In the genomic region with DNA sequence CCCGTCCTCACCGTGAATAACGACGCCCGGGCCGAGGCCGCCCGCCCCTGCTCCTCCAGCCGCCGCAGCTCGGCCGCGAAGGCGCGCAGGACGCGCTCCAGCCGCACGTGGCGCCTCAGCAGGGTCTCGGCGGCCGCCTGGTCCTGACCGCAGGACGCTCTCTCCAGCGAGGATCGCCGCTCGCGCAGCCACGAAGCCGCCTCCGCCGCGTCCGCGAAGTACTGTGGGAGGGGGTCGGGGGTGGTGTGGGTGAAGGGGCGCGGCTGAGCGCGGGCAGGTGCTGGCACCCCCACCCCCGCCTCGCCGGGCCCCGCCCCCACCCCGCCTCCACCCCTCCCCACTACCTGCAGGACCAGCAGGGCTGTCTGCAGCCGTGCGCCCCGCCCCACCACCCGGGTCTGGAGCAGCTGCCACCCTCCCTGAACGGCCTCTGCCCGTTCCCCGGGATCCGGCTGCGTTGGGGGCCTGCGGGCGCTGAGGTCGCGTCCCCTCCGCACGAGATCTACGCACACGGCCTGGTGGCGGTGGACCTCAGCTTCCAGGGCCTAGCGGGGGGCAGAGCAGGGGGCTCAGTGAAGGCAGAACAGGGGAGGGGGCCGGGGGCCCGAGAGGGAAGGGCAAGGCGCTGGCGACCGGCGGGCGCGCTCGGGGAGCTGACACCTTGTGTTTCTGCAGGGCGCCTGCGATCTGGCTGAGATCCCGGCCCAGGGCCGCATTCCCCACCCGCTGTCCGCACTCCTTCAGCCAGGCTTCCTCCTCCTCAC, we compare ENCODE assay signal across 10 cellular contexts. TPM values are rescaled to one million over a fixed set of nuclear protein-coding genes. Genes with fewer than 3 reads are reported as not detected.
DNase-seq lines count a peak whose midpoint lies in the region; ATAC-seq and TF ChIP-seq lines count a peak whose summit lies in the region.
"Had no signal": no experiment of that assay in that cellular context is flagged by ENCODE, and none has a peak within 500 bp of the region (broad histone marks: within the 10 kb centered on the region; RNA-seq: fewer than 3 reads in every experiment).

No MANE protein-coding gene starts in this region.

- H3K27ac ChIP-seq in esophagus (ENCODE audit: low read depth in 2 of 2, low read length in 1 of 2) (no peak overlapping the region), mesodermal cell (ENCODE audit: low read depth, low read length, severe bottlenecking) (no peak overlapping the region)

- no peaks in the 10 kb centered on the region for H3K27me3 ChIP-seq in esophagus (ENCODE audit: control insufficient read depth in 1 of 2, insufficient read depth in 2 of 2, low read length in 2 of 2)

- H3K4me3 Mint-ChIP-seq in activated CD8-positive, alpha-beta memory T cell treated with anti-CD3 and anti-CD28 coated beads, Interleukin-2, amount 10 ng/mL, durations not matched to agents 7 days and 5 days = no peak overlapping the region
- peak overlapping the region; percentile 49 for H3K4me3 Mint-ChIP-seq in type B pancreatic cell

- H3K4me3 ChIP-seq in esophagus (ENCODE audit: low read depth in 1 of 2, low read length in 2 of 2) (peak overlapping the region; percentile 32 to 35), mesodermal cell (ENCODE audit: extremely low read depth, insufficient read depth, low read length, poor library complexity, severe bottlenecking) (peak overlapping the region; percentile 5)
- H3K4me3 ChIP-seq: GM12878 had no signal

- H3K4me1 ChIP-seq in esophagus (ENCODE audit: control insufficient read depth in 2 of 2, insufficient read depth in 2 of 2, low read length in 1 of 2) (peaks cover 2 to 47% of the 10 kb centered on the region in 2 donors), mesodermal cell (ENCODE audit: control insufficient read depth, insufficient read depth, low read length, poor library complexity, severe bottlenecking) (no peaks in the 10 kb centered on the region)

- no peak for DNase-seq in activated CD8-positive, alpha-beta memory T cell treated with anti-CD3 and anti-CD28 coated beads, Interleukin-2, amount 10 ng/mL, durations not matched to agents 7 days and 5 days
- no peak for DNase-seq in activated CD8-positive, alpha-beta memory T cell treated with anti-CD3 and anti-CD28 coated beads, Interleukin-2, amount 50 U/mL, for 4 hours
- no peak for DNase-seq in type B pancreatic cell (ENCODE audit: extremely low spot score, unreplicated experiment)
- DNase-seq: stimulated activated CD8-positive, alpha-beta memory T cell treated with anti-CD3 and anti-CD28 coated beads, Interleukin-4, amount 100 ng/mL, for 48 hours had no signal

- H3K27me3 Mint-ChIP-seq in activated CD8-positive, alpha-beta memory T cell treated with anti-CD3 and anti-CD28 coated beads, Interleukin-2, amount 10 ng/mL, durations not matched to agents 7 days and 5 days = peaks cover 7% of the 10 kb centered on the region
- peaks cover 31% of the 10 kb centered on the region for H3K27me3 Mint-ChIP-seq in type B pancreatic cell

- WGBS in esophagus, 2 donors = 11 to 22% methylated on average over 64 to 81 of the region's 81 CpGs
- 7 to 10% methylated on average over 35 to 48 of the region's 81 CpGs for WGBS in mesodermal cell (ENCODE audit: insufficient coverage in 2 of 2), 2 experiments

- no peak for TF ChIP-seq CTCF in type B pancreatic cell (conservative IDR thresholded peaks at IDR 0.05)

- peaks cover 4% of the 10 kb centered on the region for H3K4me1 Mint-ChIP-seq in activated CD8-positive, alpha-beta memory T cell treated with anti-CD3 and anti-CD28 coated beads, Interleukin-2, amount 10 ng/mL, durations not matched to agents 7 days and 5 days
- H3K4me1 Mint-ChIP-seq in type B pancreatic cell (ENCODE audit: unreplicated experiment) = peaks cover 9% of the 10 kb centered on the region

- CTCF ChIA-PET in activated CD8-positive, alpha-beta memory T cell treated with anti-CD3 and anti-CD28 coated beads, Interleukin-2, amount 10 ng/mL, durations not matched to agents 7 days and 5 days (lab: Charles Lee) = interaction anchor here (1.0 to 1.3 kb wide), 2 partner anchors 71 to 108 kb away, joined by 3 to 4 read pairs; no protein-coding TSS in a partner anchor

- ATAC-seq in activated CD8-positive, alpha-beta memory T cell treated with anti-CD3 and anti-CD28 coated beads, Interleukin-2, amount 10 ng/mL, durations not matched to agents 7 days and 5 days = peak; percentile 40
- ATAC-seq in GM21737 (IDR thresholded peaks at IDR 0.05; ENCODE audit: unreplicated experiment) (no peak), HG02885 (IDR thresholded peaks at IDR 0.05; ENCODE audit: poor library complexity, unreplicated experiment) (no peak), HG02623 (IDR thresholded peaks at IDR 0.05; ENCODE audit: unreplicated experiment) (no peak)

- no peaks in the 10 kb centered on the region for H3K36me3 ChIP-seq in esophagus (ENCODE audit: control insufficient read depth in 2 of 2, insufficient read depth in 2 of 2, low read length in 1 of 2)
- H3K36me3 ChIP-seq in mesodermal cell (ENCODE audit: control insufficient read depth, insufficient read depth, low read length) = no peaks in the 10 kb centered on the region

- no peaks in the 10 kb centered on the region for H3K9me3 ChIP-seq in esophagus (ENCODE audit: control insufficient read depth in 2 of 2, insufficient read depth in 1 of 2, low read depth in 1 of 2, low read length in 1 of 2)
- H3K9me3 ChIP-seq in mesodermal cell (ENCODE audit: control insufficient read depth, low read length) = no peaks in the 10 kb centered on the region

- H3K9me3 Mint-ChIP-seq in activated CD8-positive, alpha-beta memory T cell treated with anti-CD3 and anti-CD28 coated beads, Interleukin-2, amount 10 ng/mL, durations not matched to agents 7 days and 5 days (ENCODE audit: low read depth) = no peaks in the 10 kb centered on the region
- H3K9me3 Mint-ChIP-seq in type B pancreatic cell = no peaks in the 10 kb centered on the region

- no peak overlapping the region for H3K27ac Mint-ChIP-seq in activated CD8-positive, alpha-beta memory T cell treated with anti-CD3 and anti-CD28 coated beads, Interleukin-2, amount 10 ng/mL, durations not matched to agents 7 days and 5 days
- H3K27ac Mint-ChIP-seq in type B pancreatic cell = no peak overlapping the region

- no peaks in the 10 kb centered on the region for H3K36me3 Mint-ChIP-seq in activated CD8-positive, alpha-beta memory T cell treated with anti-CD3 and anti-CD28 coated beads, Interleukin-2, amount 10 ng/mL, durations not matched to agents 7 days and 5 days
- H3K36me3 Mint-ChIP-seq in type B pancreatic cell = no peaks in the 10 kb centered on the region

RNA-seq across cellular contexts. Expression of a gene that starts 11.7 kb away (rescaled TPM):
- under 1 TPM; 0.54 to 0.91 TPM for total RNA-seq in activated CD8-positive, alpha-beta memory T cell treated with anti-CD3 and anti-CD28 coated beads, Interleukin-2, amount 10 ng/mL, durations not matched to agents 7 days and 5 days
- 1 to 10 TPM; 2.7 to 9.3 TPM for polyA plus RNA-seq in esophagus
- polyA plus RNA-seq in mesodermal cell (2013, experiment 1 of 2) = 0.52 TPM
- polyA plus RNA-seq in mesodermal cell (2013, experiment 2 of 2) = 0.30 TPM
- 3.1 and 4.2 TPM in 2 replicates for total RNA-seq in type B pancreatic cell (ENCODE audit: low replicate concordance)

RNA-seq across cellular contexts. Expression of a gene that starts 43.5 kb away (rescaled TPM):
- 1 to 10 TPM; 2.8 to 7.7 TPM for total RNA-seq in activated CD8-positive, alpha-beta memory T cell treated with anti-CD3 and anti-CD28 coated beads, Interleukin-2, amount 10 ng/mL, durations not matched to agents 7 days and 5 days
- polyA plus RNA-seq in esophagus = 10 to 100 TPM; 31.6 to 48.1 TPM
- polyA plus RNA-seq in mesodermal cell (2013, experiment 1 of 2) = 8.3 TPM
- 10.9 TPM for polyA plus RNA-seq in mesodermal cell (2013, experiment 2 of 2)
- total RNA-seq in type B pancreatic cell (ENCODE audit: low replicate concordance) = 17.7 and 19.9 TPM in 2 replicates

RNA-seq across cellular contexts. Expression of a gene that starts 54.2 kb away (rescaled TPM):
- total RNA-seq in activated CD8-positive, alpha-beta memory T cell treated with anti-CD3 and anti-CD28 coated beads, Interleukin-2, amount 10 ng/mL, durations not matched to agents 7 days and 5 days = 10 to 100 TPM; 12.0 to 21.9 TPM
- polyA plus RNA-seq in esophagus = 10 to 100 TPM; 27.9 to 39.4 TPM
- polyA plus RNA-seq in mesodermal cell (2013, experiment 1 of 2) = 8.5 TPM
- 7.0 TPM for polyA plus RNA-seq in mesodermal cell (2013, experiment 2 of 2)
- 29.0 and 51.7 TPM in 2 replicates for total RNA-seq in type B pancreatic cell (ENCODE audit: low replicate concordance)
